In genomic region chr16:25106567-25107465, GRCh38 we compare ENCODE assay signal across 8 cellular contexts.
DNase-seq lines count a peak whose midpoint lies in the region; ATAC-seq and TF ChIP-seq lines count a peak whose summit lies in the region.

No MANE protein-coding gene starts in this region.

- H3K27ac ChIP-seq in effector memory CD4-positive, alpha-beta T cell (ENCODE audit: insufficient read depth, low read length, poor library complexity, severe bottlenecking), result peak overlapping the region; percentile 51

- DNase-seq in AG09309 (ENCODE audit: low read depth) (peak; percentile 29), NCI-H82 treated with DMSO at 0.1 percent for 48 hours (lab: John Stamatoyannopoulos, UW; ENCODE audit: unreplicated experiment) (peak; percentile 25), medulla oblongata (ENCODE audit: extremely low spot score) (peak; percentile 93)
- DNase-seq in activated CD8-positive, alpha-beta memory T cell treated with anti-CD3 and anti-CD28 coated beads for 24 hours, result peak; percentile 91
- peak; percentile 56 to 70 (median 61) for DNase-seq in effector memory CD4-positive, alpha-beta T cell
- peak; percentile 56 to 80 (median 62) for DNase-seq in stimulated activated CD4-positive, alpha-beta T cell treated with anti-CD3 and anti-CD28 coated beads, TNF-alpha, amount 100 ng/mL, for 24 hours (ENCODE audit: low read depth in 3 of 3)

- H3K4me1 ChIP-seq in effector memory CD4-positive, alpha-beta T cell (ENCODE audit: control insufficient read depth, insufficient read depth, low read length, poor library complexity, severe bottlenecking), result peaks cover 9% of the 10 kb centered on the region

- H3K9me3 ChIP-seq in effector memory CD4-positive, alpha-beta T cell (ENCODE audit: control insufficient read depth, low read length), result no peaks in the 10 kb centered on the region

- ATAC-seq in GM19023 (IDR thresholded peaks at IDR 0.05; ENCODE audit: unreplicated experiment), result peak; percentile 48
- ATAC-seq in HG03521 (IDR thresholded peaks at IDR 0.05; ENCODE audit: unreplicated experiment), result peak; percentile 42

- no peaks in the 10 kb centered on the region for H3K27me3 ChIP-seq in effector memory CD4-positive, alpha-beta T cell (replicated peaks; ENCODE audit: control insufficient read depth, insufficient read depth, low read length, poor library complexity, severe bottlenecking)

- no peaks in the 10 kb centered on the region for H3K36me3 ChIP-seq in effector memory CD4-positive, alpha-beta T cell (ENCODE audit: control insufficient read depth, insufficient read depth, low read length)

- H3K4me3 ChIP-seq in AG09309 (ENCODE audit: control insufficient read depth, low read depth, low read length), result peak overlapping the region; percentile 78
- peak overlapping the region; percentile 83 for H3K4me3 ChIP-seq in effector memory CD4-positive, alpha-beta T cell (ENCODE audit: insufficient read depth, low read depth, low read length, poor library complexity, severe bottlenecking)

- peak; percentile 30 for TF ChIP-seq CTCF in AG09309 (IDR thresholded peaks at IDR 0.05; ENCODE audit: control insufficient read depth, insufficient read depth, low read depth, low read length, missing control alignments)

Comparison
In these comparisons a context has a peak if more than half of its experiments do, and no peak if none do; other contexts are left out.
1. Peak in every context shown above with its lines: DNase-seq, ATAC-seq, H3K4me3 ChIP-seq and H3K27ac ChIP-seq.
2. DNase-seq: peak in every context shown above with its lines; median percentile 93 in medulla oblongata; 91 in activated CD8-positive, alpha-beta memory T cell treated with anti-CD3 and anti-CD28 coated beads for 24 hours; 62 in stimulated activated CD4-positive, alpha-beta T cell treated with anti-CD3 and anti-CD28 coated beads, TNF-alpha, amount 100 ng/mL, for 24 hours; 61 in effector memory CD4-positive, alpha-beta T cell; 29 in AG09309; 25 in NCI-H82 treated with DMSO at 0.1 percent for 48 hours.